14 cellular contexts compared by ENCODE assay signal in the genomic region with DNA sequence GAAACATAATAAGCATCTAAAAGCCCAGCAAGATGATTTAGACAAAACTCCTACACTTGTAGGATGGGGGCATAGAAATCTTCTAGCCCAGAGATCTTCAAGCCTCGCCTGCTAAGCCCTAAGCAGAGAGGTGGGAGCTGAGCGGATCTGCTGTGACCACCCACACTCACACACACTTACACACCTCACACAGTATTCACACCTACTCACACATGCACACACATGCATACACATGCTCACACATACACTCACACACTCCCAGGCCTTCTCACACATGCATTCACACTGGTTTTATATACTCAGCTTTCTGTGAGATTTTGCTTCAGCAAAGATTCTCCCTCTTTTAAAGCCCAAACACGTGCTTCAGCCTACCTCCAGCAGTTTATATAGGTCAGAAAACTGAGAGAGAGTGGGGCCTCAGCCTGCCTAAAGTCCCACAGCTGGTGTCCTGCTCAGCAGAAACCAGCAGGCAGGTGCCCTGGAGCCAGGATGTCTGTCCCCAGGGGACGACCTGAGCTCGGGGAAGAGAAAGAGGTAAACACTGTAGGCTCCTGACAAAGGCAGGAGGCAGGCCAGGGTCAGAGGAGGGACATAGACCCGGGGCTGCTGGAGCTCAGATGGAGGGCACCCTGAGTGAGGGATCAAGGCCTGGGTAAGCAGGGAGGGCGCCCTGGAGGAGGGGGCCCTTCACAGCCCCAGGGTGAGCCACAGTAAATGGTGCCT. TPM values are rescaled to one million over a fixed set of nuclear protein-coding genes. Genes with fewer than 3 reads are reported as not detected.
A peak's percentile ranks its signal among the peaks of the same experiment; 100 is the strongest.
DNase-seq lines count a peak whose midpoint lies in the region; ATAC-seq and TF ChIP-seq lines count a peak whose summit lies in the region.
"Had no signal": no experiment of that assay in that cellular context is flagged by ENCODE, and none has a peak within 500 bp of the region (broad histone marks: within the 10 kb centered on the region; RNA-seq: fewer than 3 reads in every experiment).

No MANE protein-coding gene starts in this region.

- H3K4me3 Mint-ChIP-seq in MCF 10A (ENCODE audit: unreplicated experiment), result no peak overlapping the region
- H3K4me3 Mint-ChIP-seq: activated CD4-positive, alpha-beta T cell treated with anti-CD3 and anti-CD28 coated beads, Interleukin-2, amount 10 ng/mL, durations not matched to agents 7 days and 5 days; stimulated activated memory B cell treated with anti-CD40 and anti-IgM and Interleukin-4, amounts not matched to agents 10 μg/mL and 1 μg/mL and 100 μg/mL, for 72 hours had no signal

- H3K79me2 ChIP-seq in PC-9 (ENCODE audit: low read depth), result peaks cover 7% of the 10 kb centered on the region; the same call in 1 of the 2 replicates
- H3K79me2 ChIP-seq in smooth muscle cell (ENCODE audit: low read depth), result no peaks in the 10 kb centered on the region

- no TSS peak for BruUV-seq in MCF 10A (replicated peaks; lab: Mats Ljungman, UMichigan)
- no TSS peak for BruUV-seq in PC-9 (replicated peaks; lab: Mats Ljungman, UMichigan)

- no peaks in the 10 kb centered on the region for H3K9me3 Mint-ChIP-seq in MCF 10A (ENCODE audit: unreplicated experiment)
- H3K9me3 Mint-ChIP-seq: activated CD4-positive, alpha-beta T cell treated with anti-CD3 and anti-CD28 coated beads, Interleukin-2, amount 10 ng/mL, durations not matched to agents 7 days and 5 days; stimulated activated memory B cell treated with anti-CD40 and anti-IgM and Interleukin-4, amounts not matched to agents 10 μg/mL and 1 μg/mL and 100 μg/mL, for 72 hours had no signal

- intact Hi-C loops in breast epithelium (cut with DNase I; ENCODE audit: low total_unique reads) (loop anchor here (10.0 kb wide), 1 partner anchor 115 kb away; no protein-coding TSS in a partner anchor), MCF 10A (cut with micrococcal nuclease) (no loop called here), PC-9 (cut with micrococcal nuclease; ENCODE audit: unreplicated experiment) (loop anchor here (10.0 kb wide), 1 partner anchor 475 kb away; a partner anchor contains a TSS), left cardiac atrium (cut with DNase I) (loop anchor here in 1 of 2 donors (10.0 kb wide), 1 partner anchor 625 kb away; no protein-coding TSS in a partner anchor)

- no peak overlapping the region for H3K27ac Mint-ChIP-seq in MCF 10A (ENCODE audit: low read depth, unreplicated experiment)
- H3K27ac Mint-ChIP-seq: activated CD4-positive, alpha-beta T cell treated with anti-CD3 and anti-CD28 coated beads, Interleukin-2, amount 10 ng/mL, durations not matched to agents 7 days and 5 days; stimulated activated memory B cell treated with anti-CD40 and anti-IgM and Interleukin-4, amounts not matched to agents 10 μg/mL and 1 μg/mL and 100 μg/mL, for 72 hours had no signal

- ATAC-seq in left cardiac atrium, result no peak
- ATAC-seq: stimulated activated memory B cell treated with anti-CD40 and anti-IgM and Interleukin-4, amounts not matched to agents 10 μg/mL and 1 μg/mL and 100 μg/mL, for 72 hours had no signal

- no peaks in the 10 kb centered on the region for H3K27me3 Mint-ChIP-seq in MCF 10A (ENCODE audit: insufficient read depth, unreplicated experiment)

- CTCF ChIA-PET in MCF 10A (lab: Yijun Ruan, JAX) (interaction anchor here (0.6 to 5.1 kb wide), 5 partner anchors 9 to 1339 kb away, joined by 3 to 44 read pairs (median 8); no protein-coding TSS in a partner anchor), PC-9 (lab: Charles Lee) (interaction anchor here (1.2 kb wide), 1 partner anchor 9 kb away, joined by 3 read pairs; no protein-coding TSS in a partner anchor)

- H4K20me1 ChIP-seq in PC-9 (ENCODE audit: insufficient read depth) (no peaks in the 10 kb centered on the region), smooth muscle cell (ENCODE audit: low read depth) (no peaks in the 10 kb centered on the region)

- no peaks in the 10 kb centered on the region for H3K9me2 ChIP-seq in PC-9 (ENCODE audit: insufficient read depth)

- WGBS in smooth muscle cell (ENCODE audit: low lambda C conversion rate), result 53% methylated on average over 7 of the region's 7 CpGs

- H2AFZ ChIP-seq in PC-9 (no peak overlapping the region), smooth muscle cell (ENCODE audit: low read depth) (no peak overlapping the region)

- peaks cover 65% of the 10 kb centered on the region for H3F3A ChIP-seq in PC-9 (ENCODE audit: insufficient read depth, low read depth)
- H3F3A ChIP-seq in smooth muscle cell (ENCODE audit: low read depth), result peaks cover 12% of the 10 kb centered on the region

- TF ChIP-seq CTCF in breast epithelium (IDR thresholded peaks at IDR 0.05) (no peak), MCF 10A (IDR thresholded peaks at IDR 0.05; ENCODE audit: unreplicated experiment) (no peak), PC-9 (conservative IDR thresholded peaks at IDR 0.05) (no peak), smooth muscle cell (IDR thresholded peaks at IDR 0.05; ENCODE audit: borderline replicate concordance, insufficient read depth, poor library complexity, severe bottlenecking) (no peak)

- H3K4me1 Mint-ChIP-seq in MCF 10A (ENCODE audit: insufficient read depth, unreplicated experiment), result peaks cover 40% of the 10 kb centered on the region
- H3K4me1 Mint-ChIP-seq: activated CD4-positive, alpha-beta T cell treated with anti-CD3 and anti-CD28 coated beads, Interleukin-2, amount 10 ng/mL, durations not matched to agents 7 days and 5 days; stimulated activated memory B cell treated with anti-CD40 and anti-IgM and Interleukin-4, amounts not matched to agents 10 μg/mL and 1 μg/mL and 100 μg/mL, for 72 hours had no signal

- H3K4me2 ChIP-seq in PC-9, result peak overlapping the region; percentile 49
- H3K4me2 ChIP-seq in smooth muscle cell, result no peak overlapping the region

- H3K36me3 Mint-ChIP-seq in MCF 10A (ENCODE audit: insufficient read depth, unreplicated experiment), result peaks cover 9% of the 10 kb centered on the region
- H3K36me3 Mint-ChIP-seq: stimulated activated memory B cell treated with anti-CD40 and anti-IgM and Interleukin-4, amounts not matched to agents 10 μg/mL and 1 μg/mL and 100 μg/mL, for 72 hours had no signal

- POLR2A ChIA-PET in MCF 10A (lab: Yijun Ruan, JAX) (interaction anchor here (0.5 to 3.1 kb wide), 7 partner anchors 9 to 721 kb away, joined by 3 to 22 read pairs (median 3); a partner anchor contains a TSS), PC-9 (lab: Charles Lee; ENCODE audit: unreplicated experiment) (interaction anchor here (1.0 to 1.9 kb wide), 2 partner anchors 10 to 18 kb away, joined by 3 to 8 read pairs; no protein-coding TSS in a partner anchor)

- H3K27me3 ChIP-seq in breast epithelium (no peaks in the 10 kb centered on the region), PC-9 (ENCODE audit: insufficient read depth, low read depth) (no peaks in the 10 kb centered on the region), smooth muscle cell (ENCODE audit: low read depth) (no peaks in the 10 kb centered on the region)

- TF ChIP-seq POLR2A in breast epithelium (IDR thresholded peaks at IDR 0.05), result no peak

- no peak for DNase-seq in breast epithelium (ENCODE audit: low spot score in 2 of 2)
- DNase-seq in MCF 10A (ENCODE audit: unreplicated experiment), result no peak
- DNase-seq in PC-9, result no peak
- DNase-seq in smooth muscle cell (lab: John Stamatoyannopoulos, UW; ENCODE audit: unreplicated experiment), result no peak
- DNase-seq in left cardiac atrium, result no peak
- DNase-seq in hippocampal formation (lab: John Stamatoyannopoulos, UW), result no peak
- DNase-seq: activated CD4-positive, alpha-beta T cell treated with anti-CD3 and anti-CD28 coated beads, Interleukin-2, amount 10 ng/mL, durations not matched to agents 7 days and 5 days; activated effector memory CD4-positive, alpha-beta T cell treated with anti-CD3 and anti-CD28 coated beads, Interleukin-2, amount 50 U/mL, for 16 hours; AML-193; hypothalamus; stimulated activated CD4-positive, alpha-beta T cell treated with anti-CD3 and anti-CD28 coated beads, Interleukin-2, amount 100 ng/mL, for 24 hours had no signal

- H3K36me3 ChIP-seq in breast epithelium (no peaks in the 10 kb centered on the region), PC-9 (ENCODE audit: low read depth) (no peaks in the 10 kb centered on the region), smooth muscle cell (ENCODE audit: low read depth) (no peaks in the 10 kb centered on the region)

- H3K4me3 ChIP-seq in breast epithelium (no peak overlapping the region), PC-9 (no peak overlapping the region), smooth muscle cell (no peak overlapping the region)
- H3K4me3 ChIP-seq: lung had no signal

- H3K9ac ChIP-seq in smooth muscle cell (ENCODE audit: low read depth), result no peak overlapping the region

- H3K27ac ChIP-seq in breast epithelium (peak overlapping the region; percentile 85 to 88), PC-9 (peak overlapping the region; percentile 57), smooth muscle cell (ENCODE audit: low read depth) (peak overlapping the region; percentile 21)

- H3K9me3 ChIP-seq in breast epithelium, result no peaks in the 10 kb centered on the region
- H3K9me3 ChIP-seq in PC-9 (ENCODE audit: insufficient read depth, low read depth), result no peaks in the 10 kb centered on the region
- H3K9me3 ChIP-seq in smooth muscle cell (replicated peaks; ENCODE audit: low read depth), result no peaks in the 10 kb centered on the region

- peaks cover 0 to 31% of the 10 kb centered on the region in 2 donors for H3K4me1 ChIP-seq in breast epithelium
- peaks cover 86% of the 10 kb centered on the region for H3K4me1 ChIP-seq in PC-9 (replicated peaks; ENCODE audit: insufficient read depth)
- peaks cover 26% of the 10 kb centered on the region for H3K4me1 ChIP-seq in smooth muscle cell (ENCODE audit: low read depth)

RNA-seq across cellular contexts. Expression of a gene that starts 12.0 kb away (rescaled TPM):
- 1,000 to 10,000 TPM in 1 of 3 donors, 100 to 1,000 TPM in 1, 1 to 10 TPM in 1; 6.7 to 1,011 (median 375) TPM for total RNA-seq in breast epithelium
- total RNA-seq in MCF 10A (2022), result 0.68 TPM in 1 of 2 replicates, not detected in the other
- 1,811 and 2,277 TPM in 2 replicates for total RNA-seq in PC-9 (2021)
- 539 and 722 TPM in 2 replicates for total RNA-seq in smooth muscle cell
- polyA plus RNA-seq in smooth muscle cell, result 454 and 1,762 TPM in 2 replicates
- total RNA-seq in left cardiac atrium, result 10 to 100 TPM; 13.7 to 21.0 TPM
- total RNA-seq: activated CD4-positive, alpha-beta T cell treated with anti-CD3 and anti-CD28 coated beads, Interleukin-2, amount 10 ng/mL, durations not matched to agents 7 days and 5 days had no signal

RNA-seq across cellular contexts. Expression of a gene that starts 21.4 kb away (rescaled TPM):
- 1,000 to 10,000 TPM in 1 of 3 donors, 100 to 1,000 TPM in 1, under 1 TPM in 1; 0.80 to 2,244 (median 331) TPM for total RNA-seq in breast epithelium
- 28.8 and 83.4 TPM in 2 replicates for total RNA-seq in MCF 10A (2022)
- total RNA-seq in PC-9 (2021), result 41.9 and 49.9 TPM in 2 replicates
- total RNA-seq in smooth muscle cell, result 0.49 and 1.7 TPM in 2 replicates
- 0.93 and 1.3 TPM in 2 replicates for polyA plus RNA-seq in smooth muscle cell
- total RNA-seq in left cardiac atrium, result under 1 TPM; 0.24 to 0.37 TPM
- total RNA-seq: activated CD4-positive, alpha-beta T cell treated with anti-CD3 and anti-CD28 coated beads, Interleukin-2, amount 10 ng/mL, durations not matched to agents 7 days and 5 days had no signal

RNA-seq across cellular contexts. Expression of a gene that starts 31.7 kb away (rescaled TPM):
- total RNA-seq in breast epithelium (under 1 TPM in 1 of 3 donors, not detected in 2; 0.44 TPM), MCF 10A (2022) (0.21 and 0.27 TPM in 2 replicates), PC-9 (2021) (0.55 and 0.73 TPM in 2 replicates), smooth muscle cell (0.22 and 1.3 TPM in 2 replicates), left cardiac atrium (not detected)
- polyA plus RNA-seq in smooth muscle cell, result not detected in 2 replicates
- total RNA-seq: activated CD4-positive, alpha-beta T cell treated with anti-CD3 and anti-CD28 coated beads, Interleukin-2, amount 10 ng/mL, durations not matched to agents 7 days and 5 days; endothelial cell of umbilical vein; lung had no signal
- polyA plus RNA-seq: endothelial cell of umbilical vein, lung had no signal

RNA-seq across cellular contexts. Expression of a gene that starts 34.7 kb away (rescaled TPM):
- total RNA-seq in breast epithelium, result 1 to 10 TPM in 1 of 3 donors, not detected in 2; 1.6 TPM
- not detected in 2 replicates for total RNA-seq in MCF 10A (2022)
- total RNA-seq in PC-9 (2021), result 606 and 1,548 TPM in 2 replicates
- 3.7 and 5.2 TPM in 2 replicates for total RNA-seq in smooth muscle cell
- polyA plus RNA-seq in smooth muscle cell, result 1.7 and 3.8 TPM in 2 replicates
- not detected for total RNA-seq in left cardiac atrium
- total RNA-seq: activated CD4-positive, alpha-beta T cell treated with anti-CD3 and anti-CD28 coated beads, Interleukin-2, amount 10 ng/mL, durations not matched to agents 7 days and 5 days; endothelial cell of umbilical vein had no signal
- polyA plus RNA-seq: endothelial cell of umbilical vein had no signal

RNA-seq across cellular contexts. Expression of a gene that starts 46.6 kb away (rescaled TPM):
- 100 to 1,000 TPM in 2 of 3 donors, under 1 TPM in 1; 0.80 to 692 (median 388) TPM for total RNA-seq in breast epithelium
- 696 and 1,755 TPM in 2 replicates for total RNA-seq in MCF 10A (2022)
- 2.2 and 2.5 TPM in 2 replicates for total RNA-seq in PC-9 (2021)
- 235 and 348 TPM in 2 replicates for total RNA-seq in smooth muscle cell
- polyA plus RNA-seq in smooth muscle cell, result 193 and 492 TPM in 2 replicates
- total RNA-seq in left cardiac atrium, result under 1 TPM; 0.41 to 0.58 TPM
- total RNA-seq: activated CD4-positive, alpha-beta T cell treated with anti-CD3 and anti-CD28 coated beads, Interleukin-2, amount 10 ng/mL, durations not matched to agents 7 days and 5 days had no signal

Comparison
In these comparisons a context has a peak if more than half of its experiments do, and no peak if none do; other contexts are left out.
1. H3K27ac ChIP-seq: peak in every context shown above with its lines; median percentile 86 in breast epithelium; 57 in PC-9; 21 in smooth muscle cell.